8 cellular contexts compared by ENCODE assay signal in the genomic region with DNA sequence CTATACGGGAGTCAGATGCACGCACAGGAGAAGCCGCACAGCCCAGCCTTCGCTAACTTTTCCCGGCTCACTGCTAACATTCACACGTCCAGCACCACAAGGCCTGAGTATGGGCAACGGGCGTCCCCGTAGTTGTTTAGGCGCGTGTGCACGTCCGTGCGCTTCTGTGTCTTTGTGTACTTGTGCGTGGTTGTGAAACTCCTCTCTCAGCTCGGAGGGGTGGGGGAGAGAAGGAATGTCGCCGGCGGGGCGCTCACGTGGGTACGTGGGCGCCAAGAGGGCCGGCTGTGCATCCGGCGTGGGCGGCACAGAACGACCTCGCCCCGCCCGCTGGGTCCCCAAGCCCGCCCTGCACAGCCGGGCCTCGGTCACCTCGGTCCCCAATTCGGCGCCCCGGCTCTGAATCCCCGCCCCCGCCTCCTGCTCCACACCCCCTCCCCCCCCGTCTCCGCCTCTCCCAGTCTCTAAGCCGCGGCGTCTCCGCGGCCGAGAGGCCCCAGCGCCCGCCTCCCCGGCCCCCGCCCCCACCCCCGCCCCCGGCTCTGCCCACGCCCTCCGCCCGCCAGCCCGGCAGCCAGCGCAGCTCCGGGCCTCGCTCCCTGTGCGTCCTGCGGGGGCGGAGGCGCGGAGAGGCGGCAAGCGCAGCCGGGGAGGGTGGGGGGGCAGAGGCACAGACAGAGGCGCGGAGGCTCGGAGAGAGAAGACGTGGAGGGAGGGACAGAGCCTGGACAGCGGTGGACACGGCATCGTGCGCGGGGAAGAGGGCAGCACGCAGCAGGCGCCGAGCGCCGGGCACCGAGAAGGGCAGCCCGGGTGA. TPM values are rescaled to one million over a fixed set of nuclear protein-coding genes. Genes with fewer than 3 reads are reported as not detected.
A peak's percentile ranks its signal among the peaks of the same experiment; 100 is the strongest.
DNase-seq lines count a peak whose midpoint lies in the region; ATAC-seq and TF ChIP-seq lines count a peak whose summit lies in the region.

A gene with protein sequence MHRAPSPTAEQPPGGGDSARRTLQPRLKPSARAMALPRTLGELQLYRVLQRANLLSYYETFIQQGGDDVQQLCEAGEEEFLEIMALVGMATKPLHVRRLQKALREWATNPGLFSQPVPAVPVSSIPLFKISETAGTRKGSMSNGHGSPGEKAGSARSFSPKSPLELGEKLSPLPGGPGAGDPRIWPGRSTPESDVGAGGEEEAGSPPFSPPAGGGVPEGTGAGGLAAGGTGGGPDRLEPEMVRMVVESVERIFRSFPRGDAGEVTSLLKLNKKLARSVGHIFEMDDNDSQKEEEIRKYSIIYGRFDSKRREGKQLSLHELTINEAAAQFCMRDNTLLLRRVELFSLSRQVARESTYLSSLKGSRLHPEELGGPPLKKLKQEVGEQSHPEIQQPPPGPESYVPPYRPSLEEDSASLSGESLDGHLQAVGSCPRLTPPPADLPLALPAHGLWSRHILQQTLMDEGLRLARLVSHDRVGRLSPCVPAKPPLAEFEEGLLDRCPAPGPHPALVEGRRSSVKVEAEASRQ (plus strand): TSS at position 673 of the 817 bp plus-strand sequence. CDS start 158 bp downstream, outside the sequence.

- ATAC-seq in GM18498 (IDR thresholded peaks at IDR 0.05; ENCODE audit: unreplicated experiment) (peak; percentile 67), HG02884 (IDR thresholded peaks at IDR 0.05; ENCODE audit: unreplicated experiment) (peak; percentile 39)

- peak within 1 kb of the TSS; percentile 82 to 84 for H3K4me3 ChIP-seq in right atrium auricular region
- peak within 1 kb of the TSS; percentile 80 for H3K4me3 ChIP-seq in urinary bladder (ENCODE audit: low read depth, low read length)

- TF ChIP-seq CTCF in right atrium auricular region (IDR thresholded peaks at IDR 0.05), result no peak

- H3K27ac ChIP-seq in angular gyrus (ENCODE audit: low read depth, low read length) (peak within 1 kb of the TSS; percentile 95), right atrium auricular region (peak within 1 kb of the TSS; percentile 97 to 100), urinary bladder (ENCODE audit: low read depth) (peak within 1 kb of the TSS; percentile 97)

- peak; percentile 72 for DNase-seq in NCI-H1694 (lab: John Stamatoyannopoulos, UW)
- peak; percentile 65 to 97 (median 91) for DNase-seq in T-helper 2 cell
- DNase-seq in right atrium auricular region (ENCODE audit: low spot score), result peak; percentile 96
- DNase-seq in pulmonary artery endothelial cell (ENCODE audit: low read depth, low spot score), result no peak

- no peaks in the 10 kb centered on the region for H3K27me3 ChIP-seq in right atrium auricular region

- H3K36me3 ChIP-seq in right atrium auricular region, result peaks cover 23% of the 10 kb centered on the region
- no peaks in the 10 kb centered on the region for H3K36me3 ChIP-seq in urinary bladder (ENCODE audit: insufficient read depth)

- no peaks in the 10 kb centered on the region for H3K9me3 ChIP-seq in right atrium auricular region

- under 1% methylated on average over 85 of the region's 85 CpGs for WGBS in urinary bladder

- H3K4me1 ChIP-seq in right atrium auricular region (peaks cover 0 to 58% of the 10 kb centered on the region in 2 donors), urinary bladder (ENCODE audit: insufficient read depth) (no peaks in the 10 kb centered on the region)

RNA-seq across cellular contexts. Expression of the gene that starts here (rescaled TPM):
- 10 to 100 TPM in 1 of 2 donors, 1 to 10 TPM in 1; 9.0 to 21.1 TPM for total RNA-seq in right atrium auricular region
- 13.6 and 15.4 TPM in 2 replicates for total RNA-seq in pulmonary artery endothelial cell
- total RNA-seq in urinary bladder, result 25.6 TPM
- 39.1 TPM for polyA plus RNA-seq in urinary bladder
